Comparison of ENCODE assay signal across 8 cellular contexts in genomic region chr12:123972448-123973401, GRCh38. TPM values are rescaled to one million over a fixed set of nuclear protein-coding genes. Genes with fewer than 3 reads are reported as not detected.
DNase-seq lines count a peak whose midpoint lies in the region; ATAC-seq and TF ChIP-seq lines count a peak whose summit lies in the region.

CCDC92 (minus strand) TSS chr12:123972831; CDS start chr12:123944305, 28,526 bp downstream.
ZNF664 (plus strand) TSS chr12:123973215; CDS start chr12:124012145, 38,930 bp downstream.

- H3K4me3 ChIP-seq in RWPE2 (ENCODE audit: severe bottlenecking) (peak within 1 kb of the TSS; percentile 100), foreskin fibroblast (ENCODE audit: low read depth in 1 of 2, low read length in 2 of 2) (peak within 1 kb of the TSS; percentile 74 to 78), neuron (ENCODE audit: low read length) (peak within 1 kb of the TSS; percentile 95), subcutaneous abdominal adipose tissue (ENCODE audit: low read depth in 1 of 5, low read length in 5 of 5) (peak within 1 kb of the TSS; percentile 72 to 86 (median 79))

- no peaks in the 10 kb centered on the region for H3K27me3 ChIP-seq in RWPE2 (ENCODE audit: insufficient read depth, poor library complexity, severe bottlenecking)
- H3K27me3 ChIP-seq in neuron (ENCODE audit: insufficient read depth, low read length) = no peaks in the 10 kb centered on the region
- no peaks in the 10 kb centered on the region for H3K27me3 ChIP-seq in subcutaneous abdominal adipose tissue (ENCODE audit: control insufficient read depth in 5 of 5, insufficient read depth in 4 of 5, low read length in 5 of 5)

- H2AFZ ChIP-seq in neuron (ENCODE audit: low read depth, low read length) = peak within 1 kb of the TSS; percentile 23

- H3K36me3 ChIP-seq in ES-I3 (ENCODE audit: insufficient read depth, low read length) (no peaks in the 10 kb centered on the region), RWPE2 (ENCODE audit: low read depth) (peaks cover 36% of the 10 kb centered on the region), neuron (ENCODE audit: insufficient read depth, low read length) (peaks cover 25% of the 10 kb centered on the region), subcutaneous abdominal adipose tissue (ENCODE audit: control insufficient read depth in 5 of 5, insufficient read depth in 5 of 5, low read length in 5 of 5) (peaks cover 0 to 4% (median 2%) of the 10 kb centered on the region in 5 donors)

- H3K4me1 ChIP-seq in ES-I3 (ENCODE audit: insufficient read depth, low read length) (peaks cover 10% of the 10 kb centered on the region), RWPE2 (ENCODE audit: insufficient read depth, poor library complexity, severe bottlenecking) (peaks cover 7% of the 10 kb centered on the region), neuron (ENCODE audit: insufficient read depth, low read length) (peaks cover 38% of the 10 kb centered on the region), subcutaneous abdominal adipose tissue (ENCODE audit: control insufficient read depth in 5 of 5, insufficient read depth in 5 of 5, low read length in 5 of 5) (peaks cover 0 to 29% (median 20%) of the 10 kb centered on the region in 5 donors)

- TF ChIP-seq CTCF in RWPE2 (IDR thresholded peaks at IDR 0.05; ENCODE audit: poor library complexity, severe bottlenecking) = peak; percentile 25
- no peak for TF ChIP-seq CTCF in foreskin fibroblast (IDR thresholded peaks at IDR 0.05; ENCODE audit: low read depth, low read length)

- H3K9ac ChIP-seq in ES-I3 (ENCODE audit: low read depth, low read length) = peak within 1 kb of the TSS; percentile 85
- H3K9ac ChIP-seq in subcutaneous abdominal adipose tissue (ENCODE audit: low read length in 5 of 5) = peak within 1 kb of the TSS; percentile 67 to 92 (median 84)

- DNase-seq in H4 (ENCODE audit: low spot score) = peak; percentile 87
- DNase-seq in LoVo (ENCODE audit: low spot score) = peak; percentile 97
- peak; percentile 89 for DNase-seq in RWPE2 (ENCODE audit: low spot score)
- DNase-seq in activated gamma-delta T cell treated with Interleukin-2 at 50 U/mL for 16 hours = peak; percentile 96
- peak; percentile 90 to 97 for DNase-seq in foreskin fibroblast

- H3K27ac ChIP-seq in RWPE2 (ENCODE audit: poor library complexity, severe bottlenecking) = peak within 1 kb of the TSS; percentile 63
- peak within 1 kb of the TSS; percentile 91 for H3K27ac ChIP-seq in subcutaneous abdominal adipose tissue (ENCODE audit: low read depth, low read length)

- H3K9me3 ChIP-seq in ES-I3 (ENCODE audit: control insufficient read depth, insufficient read depth, low read length) = no peaks in the 10 kb centered on the region
- no peaks in the 10 kb centered on the region for H3K9me3 ChIP-seq in RWPE2 (ENCODE audit: severe bottlenecking)
- H3K9me3 ChIP-seq in neuron (ENCODE audit: low read length) = no peaks in the 10 kb centered on the region
- H3K9me3 ChIP-seq in subcutaneous abdominal adipose tissue (ENCODE audit: control insufficient read depth in 5 of 5, low read length in 5 of 5) = no peaks in the 10 kb centered on the region

- peak; percentile 69 for ATAC-seq in RWPE2 (ENCODE audit: low read depth)

RNA-seq across cellular contexts. Expression of gene CCDC92, which starts in this region (rescaled TPM):
- total RNA-seq in H4 (2014; rRNA removed; shearing (Covaris generic)) = 8.3 and 10.2 TPM in 2 replicates

RNA-seq across cellular contexts. Expression of gene ZNF664, which starts in this region (rescaled TPM):
- 41.6 and 48.6 TPM in 2 replicates for total RNA-seq in H4 (2014; rRNA removed; shearing (Covaris generic))

Comparison
In these comparisons a context has a peak if more than half of its experiments do, and no peak if none do; other contexts are left out.
1. Peak in every context shown above with its lines: DNase-seq, ATAC-seq, H3K4me3 ChIP-seq and H3K27ac ChIP-seq.